Comparison of ENCODE assay signal across 7 cellular contexts in genomic region chr3:39808467-39809180, GRCh38. TPM values are rescaled to one million over a fixed set of nuclear protein-coding genes. Genes with fewer than 3 reads are reported as not detected.
DNase-seq lines count a peak whose midpoint lies in the region; ATAC-seq and TF ChIP-seq lines count a peak whose summit lies in the region.

No MANE protein-coding gene starts in this region.

- TF ChIP-seq CTCF in coronary artery (IDR thresholded peaks at IDR 0.05) (no peak), type B pancreatic cell (conservative IDR thresholded peaks at IDR 0.05) (no peak)

- H3K9me3 Mint-ChIP-seq in type B pancreatic cell = no peaks in the 10 kb centered on the region

- peak overlapping the region; percentile 54 for H3K27ac Mint-ChIP-seq in type B pancreatic cell

- H3K4me3 ChIP-seq in coronary artery = peak overlapping the region; percentile 80

- peak; percentile 7 for ATAC-seq in GM19328 (IDR thresholded peaks at IDR 0.05; ENCODE audit: unreplicated experiment)
- ATAC-seq in HG03045 (IDR thresholded peaks at IDR 0.05; ENCODE audit: unreplicated experiment) = no peak

- H3K27me3 Mint-ChIP-seq in type B pancreatic cell = peaks cover 93% of the 10 kb centered on the region

- in situ Hi-C loops in KBM-7 (cut with MboI; ENCODE audit: low pct_unique_long_range_greater_than_20kb, low sequenced_read_pairs) = no loop called here

- peaks cover 18% of the 10 kb centered on the region for H3K4me1 Mint-ChIP-seq in type B pancreatic cell (ENCODE audit: unreplicated experiment)

- H3K27ac ChIP-seq in coronary artery = peak overlapping the region in 1 of 2 donors; percentile 51

- H3K4me3 Mint-ChIP-seq in type B pancreatic cell = peak overlapping the region; percentile 90

- no peaks in the 10 kb centered on the region for H3K36me3 Mint-ChIP-seq in type B pancreatic cell

- DNase-seq in KBM-7 = peak; percentile 11
- no peak for DNase-seq in coronary artery (ENCODE audit: low spot score)
- DNase-seq in medulla oblongata (ENCODE audit: extremely low spot score) = peak; percentile 32
- no peak for DNase-seq in type B pancreatic cell (ENCODE audit: extremely low spot score, unreplicated experiment)
- DNase-seq in activated CD4-positive, alpha-beta T cell treated with anti-CD3 and anti-CD28 coated beads, Interleukin-2, amount 50 U/mL, for 1 hour = no peak

RNA-seq across cellular contexts. Expression of gene MYRIP, which starts 0.8 kb away (rescaled TPM):
- 0.38 and 0.53 TPM in 2 replicates for total RNA-seq in type B pancreatic cell (ENCODE audit: low replicate concordance)

Comparison
In these comparisons a context has a peak if more than half of its experiments do, and no peak if none do; other contexts are left out.
1. DNase-seq: peak in KBM-7 (single experiment) and medulla oblongata (single experiment); none in coronary artery (single experiment), type B pancreatic cell (single experiment) and activated CD4-positive, alpha-beta T cell treated with anti-CD3 and anti-CD28 coated beads, Interleukin-2, amount 50 U/mL, for 1 hour (single experiment).